ENCODE assay signal across 1 cellular context in the genomic region with DNA sequence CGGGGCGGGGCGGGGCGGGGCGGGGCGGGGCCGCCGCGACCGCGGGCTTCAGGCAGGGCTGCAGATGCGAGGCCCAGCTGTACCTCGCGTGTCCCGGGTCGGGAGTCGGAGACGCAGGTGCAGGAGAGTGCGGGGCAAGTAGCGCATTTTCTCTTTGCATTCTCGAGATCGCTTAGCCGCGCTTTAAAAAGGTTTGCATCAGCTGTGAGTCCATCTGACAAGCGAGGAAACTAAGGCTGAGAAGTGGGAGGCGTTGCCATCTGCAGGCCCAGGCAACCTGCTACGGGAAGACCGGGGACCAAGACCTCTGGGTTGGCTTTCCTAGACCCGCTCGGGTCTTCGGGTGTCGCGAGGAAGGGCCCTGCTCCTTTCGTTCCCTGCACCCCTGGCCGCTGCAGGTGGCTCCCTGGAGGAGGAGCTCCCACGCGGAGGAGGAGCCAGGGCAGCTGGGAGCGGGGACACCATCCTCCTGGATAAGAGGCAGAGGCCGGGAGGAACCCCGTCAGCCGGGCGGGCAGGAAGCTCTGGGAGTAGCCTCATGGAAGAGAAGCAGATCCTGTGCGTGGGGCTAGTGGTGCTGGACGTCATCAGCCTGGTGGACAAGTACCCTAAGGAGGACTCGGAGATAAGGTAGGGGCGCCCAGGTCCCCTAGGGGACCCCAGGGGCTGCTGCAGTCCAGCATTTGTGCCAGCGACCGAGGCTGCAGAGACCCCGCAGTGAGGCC.
TF ChIP-seq lines count a peak whose summit lies in the region.

TSS of gene KHK (plus strand) at position 51 of the 725 bp plus-strand sequence. CDS start at position 539, 488 bp downstream.

TF ChIP-seq in HepG2, 621 proteins besides CTCF, POLR2A, EP300 and RAD21 (continued from another document and continues in another):
- TF ChIP-seq AHDC1 (CRISPR knock-in tag; IDR thresholded peaks at IDR 0.05; ENCODE audit: borderline replicate concordance) = no peak
- no peak for TF ChIP-seq SKI (IDR thresholded peaks at IDR 0.05; ENCODE audit: partially characterized antibody)
- TF ChIP-seq KLF16 (CRISPR knock-in tag; IDR thresholded peaks at IDR 0.05) = peak; percentile 11 to 73; a peak in 2 of 4 replicates
- TF ChIP-seq RBM39 (IDR thresholded peaks at IDR 0.05; ENCODE audit: low read depth, low read length, poor library complexity, severe bottlenecking) = peak; percentile 11
- no peak for TF ChIP-seq ZNF121 (CRISPR knock-in tag; IDR thresholded peaks at IDR 0.05)
- 0 out of 2 replicates have a peak, but pooled peaks have one; percentile 12 for TF ChIP-seq AKAP8 (CRISPR knock-in tag; IDR thresholded peaks at IDR 0.05)
- no peak for TF ChIP-seq CENPX (CRISPR knock-in tag; IDR thresholded peaks at IDR 0.05)
- TF ChIP-seq ZNF333 (CRISPR knock-in tag; IDR thresholded peaks at IDR 0.05; ENCODE audit: borderline replicate concordance) = peak; percentile 97
- 0 out of 2 replicates have a peak, but pooled peaks have one; percentile 27 for TF ChIP-seq ZNF839 (CRISPR knock-in tag; IDR thresholded peaks at IDR 0.05; ENCODE audit: borderline replicate concordance)
- 0 out of 2 replicates have a peak, but pooled peaks have one; percentile 16 for TF ChIP-seq BORCS8-MEF2B (CRISPR knock-in tag; IDR thresholded peaks at IDR 0.05)
- TF ChIP-seq ZNF430 (CRISPR knock-in tag; IDR thresholded peaks at IDR 0.05) = peak; percentile 83; the same call in 1 of the 2 replicates
- TF ChIP-seq MAX (IDR thresholded peaks at IDR 0.05) = peak; percentile 27
- TF ChIP-seq SMYD3 (CRISPR knock-in tag; IDR thresholded peaks at IDR 0.05) = no peak
- no peak for TF ChIP-seq ZNF766 (CRISPR knock-in tag; IDR thresholded peaks at IDR 0.05; ENCODE audit: borderline replicate concordance)
- peak; percentile 85 for TF ChIP-seq SP4 (CRISPR knock-in tag; IDR thresholded peaks at IDR 0.05)
- peak; percentile 39 for TF ChIP-seq IRF2 (CRISPR knock-in tag; IDR thresholded peaks at IDR 0.05)
- peak; percentile 60; the same call in 1 of the 2 replicates for TF ChIP-seq DNMT1 (CRISPR knock-in tag; IDR thresholded peaks at IDR 0.05)
- TF ChIP-seq, protein P1, sequence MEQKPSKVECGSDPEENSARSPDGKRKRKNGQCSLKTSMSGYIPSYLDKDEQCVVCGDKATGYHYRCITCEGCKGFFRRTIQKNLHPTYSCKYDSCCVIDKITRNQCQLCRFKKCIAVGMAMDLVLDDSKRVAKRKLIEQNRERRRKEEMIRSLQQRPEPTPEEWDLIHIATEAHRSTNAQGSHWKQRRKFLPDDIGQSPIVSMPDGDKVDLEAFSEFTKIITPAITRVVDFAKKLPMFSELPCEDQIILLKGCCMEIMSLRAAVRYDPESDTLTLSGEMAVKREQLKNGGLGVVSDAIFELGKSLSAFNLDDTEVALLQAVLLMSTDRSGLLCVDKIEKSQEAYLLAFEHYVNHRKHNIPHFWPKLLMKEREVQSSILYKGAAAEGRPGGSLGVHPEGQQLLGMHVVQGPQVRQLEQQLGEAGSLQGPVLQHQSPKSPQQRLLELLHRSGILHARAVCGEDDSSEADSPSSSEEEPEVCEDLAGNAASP (CRISPR knock-in tag; IDR thresholded peaks at IDR 0.05; ENCODE audit: borderline replicate concordance) = peak; percentile 54; the same call in 1 of the 2 replicates
- TF ChIP-seq, protein P2, sequence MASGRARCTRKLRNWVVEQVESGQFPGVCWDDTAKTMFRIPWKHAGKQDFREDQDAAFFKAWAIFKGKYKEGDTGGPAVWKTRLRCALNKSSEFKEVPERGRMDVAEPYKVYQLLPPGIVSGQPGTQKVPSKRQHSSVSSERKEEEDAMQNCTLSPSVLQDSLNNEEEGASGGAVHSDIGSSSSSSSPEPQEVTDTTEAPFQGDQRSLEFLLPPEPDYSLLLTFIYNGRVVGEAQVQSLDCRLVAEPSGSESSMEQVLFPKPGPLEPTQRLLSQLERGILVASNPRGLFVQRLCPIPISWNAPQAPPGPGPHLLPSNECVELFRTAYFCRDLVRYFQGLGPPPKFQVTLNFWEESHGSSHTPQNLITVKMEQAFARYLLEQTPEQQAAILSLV (CRISPR knock-in tag; IDR thresholded peaks at IDR 0.05; ENCODE audit: borderline replicate concordance) = peak; percentile 57; the same call in 1 of the 2 replicates
- TF ChIP-seq FOXC1 (CRISPR knock-in tag; IDR thresholded peaks at IDR 0.05; ENCODE audit: borderline replicate concordance) = peak; percentile 62; the same call in 1 of the 2 replicates
- TF ChIP-seq FOSL2 (CRISPR knock-in tag; IDR thresholded peaks at IDR 0.05) = no peak
- TF ChIP-seq ZNF142 (CRISPR knock-in tag; IDR thresholded peaks at IDR 0.05) = peak; percentile 94
- TF ChIP-seq HIVEP1 (CRISPR knock-in tag; IDR thresholded peaks at IDR 0.05) = peak; percentile 95
- 0 out of 2 replicates have a peak, but pooled peaks have one; percentile 23 for TF ChIP-seq KDM3A (CRISPR knock-in tag; IDR thresholded peaks at IDR 0.05; ENCODE audit: low read depth)
- TF ChIP-seq TBX2 (CRISPR knock-in tag; IDR thresholded peaks at IDR 0.05; ENCODE audit: borderline replicate concordance) = 0 out of 2 replicates have a peak, but pooled peaks have one; percentile 62
- TF ChIP-seq KLF9 (CRISPR knock-in tag; IDR thresholded peaks at IDR 0.05; ENCODE audit: low read depth) = no peak
- TF ChIP-seq, protein P3, sequence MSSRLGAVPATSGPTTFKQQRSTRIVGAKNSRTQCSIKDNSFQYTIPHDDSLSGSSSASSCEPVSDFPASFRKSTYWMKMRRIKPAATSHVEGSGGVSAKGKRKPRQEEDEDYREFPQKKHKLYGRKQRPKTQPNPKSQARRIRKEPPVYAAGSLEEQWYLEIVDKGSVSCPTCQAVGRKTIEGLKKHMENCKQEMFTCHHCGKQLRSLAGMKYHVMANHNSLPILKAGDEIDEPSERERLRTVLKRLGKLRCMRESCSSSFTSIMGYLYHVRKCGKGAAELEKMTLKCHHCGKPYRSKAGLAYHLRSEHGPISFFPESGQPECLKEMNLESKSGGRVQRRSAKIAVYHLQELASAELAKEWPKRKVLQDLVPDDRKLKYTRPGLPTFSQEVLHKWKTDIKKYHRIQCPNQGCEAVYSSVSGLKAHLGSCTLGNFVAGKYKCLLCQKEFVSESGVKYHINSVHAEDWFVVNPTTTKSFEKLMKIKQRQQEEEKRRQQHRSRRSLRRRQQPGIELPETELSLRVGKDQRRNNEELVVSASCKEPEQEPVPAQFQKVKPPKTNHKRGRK (CRISPR knock-in tag; IDR thresholded peaks at IDR 0.05) = no peak
- TF ChIP-seq HDAC2 (CRISPR knock-in tag; IDR thresholded peaks at IDR 0.05) = peak; percentile 38
- 0 out of 2 replicates have a peak, but pooled peaks have one; percentile 10 for TF ChIP-seq ZNF124 (CRISPR knock-in tag; IDR thresholded peaks at IDR 0.05)
- no peak for TF ChIP-seq REXO4 (CRISPR knock-in tag; IDR thresholded peaks at IDR 0.05; ENCODE audit: borderline replicate concordance)
- TF ChIP-seq ZNF557 (CRISPR knock-in tag; IDR thresholded peaks at IDR 0.05) = 0 out of 2 replicates have a peak, but pooled peaks have one; percentile 7
- peak; percentile 84 for TF ChIP-seq ZSCAN25 (CRISPR knock-in tag; IDR thresholded peaks at IDR 0.05)
- TF ChIP-seq SRSF1 (optimal IDR thresholded peaks at IDR 0.05; ENCODE audit: low read depth, low read length) = peak; percentile 77
